In the genomic region with DNA sequence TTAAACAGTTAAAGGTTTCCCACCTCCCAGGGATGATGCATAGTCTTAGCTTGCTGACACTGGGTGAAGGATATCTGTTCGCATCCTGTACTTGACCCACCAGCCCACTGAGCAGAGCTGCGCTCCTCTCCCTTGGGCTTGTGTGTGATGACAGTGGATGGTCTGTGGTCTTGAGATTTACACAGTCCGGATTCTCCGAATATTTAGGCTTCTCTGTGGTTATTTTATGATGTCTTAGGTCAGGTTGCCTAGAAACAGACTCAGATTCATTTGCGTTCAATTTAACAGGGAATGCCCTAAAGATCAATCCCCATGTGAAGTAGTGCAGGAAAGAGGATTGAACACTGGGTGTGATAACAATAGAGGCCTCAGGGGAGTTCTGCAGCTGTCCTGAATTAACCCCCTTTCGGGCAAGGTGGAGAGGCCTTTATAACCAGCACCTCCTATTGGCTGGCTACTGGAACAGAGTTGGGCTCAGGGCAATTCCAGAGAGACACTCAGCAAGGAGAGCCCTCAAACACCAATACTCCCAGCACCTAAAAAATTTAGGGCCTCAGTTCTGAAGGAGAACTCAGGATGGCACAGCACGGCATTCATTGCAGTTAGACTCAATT, we compare ENCODE assay signal across 19 cellular contexts.
DNase-seq lines count a peak whose midpoint lies in the region; ATAC-seq and TF ChIP-seq lines count a peak whose summit lies in the region.
"Had no signal": no experiment of that assay in that cellular context is flagged by ENCODE, and none has a peak within 500 bp of the region (broad histone marks: within the 10 kb centered on the region; RNA-seq: fewer than 3 reads in every experiment).

No MANE protein-coding gene starts in this region.

- H4K20me1 ChIP-seq in BLaER1 treated with 17β-estradiol and CSF1 and Interleukin-3, amounts not matched to agents 10 nM and 100 nM = no peaks in the 10 kb centered on the region
- H4K20me1 ChIP-seq in IMR-90 (ENCODE audit: insufficient read depth, low read length) = no peaks in the 10 kb centered on the region

- TF ChIP-seq CTCF in IMR-90 (conservative IDR thresholded peaks at IDR 0.05; ENCODE audit: low read depth, low read length) = no peak
- peak; percentile 10 for TF ChIP-seq CTCF in choroid plexus epithelial cell (conservative IDR thresholded peaks at IDR 0.05; ENCODE audit: low read depth, low read length)
- TF ChIP-seq CTCF in CD14-positive monocyte (IDR thresholded peaks at IDR 0.05) = no peak

- H3K18ac ChIP-seq in IMR-90 (ENCODE audit: low read depth, low read length) (no peak overlapping the region), mesenchymal stem cell (ENCODE audit: low read depth in 1 of 2, low read length in 2 of 2) (peak overlapping the region; percentile 19 to 50), neuronal stem cell (ENCODE audit: low read length) (no peak overlapping the region)

- BruUV-seq in IMR-90 (replicated peaks; lab: Mats Ljungman, UMichigan) = no TSS peak

- H4K5ac ChIP-seq in IMR-90 (ENCODE audit: low read depth, low read length) = no peak overlapping the region

- no peaks in the 10 kb centered on the region for H3K27me3 ChIP-seq in BLaER1 treated with 17β-estradiol and CSF1 and Interleukin-3, amounts not matched to agents 10 nM and 100 nM
- H3K27me3 ChIP-seq in IMR-90 (ENCODE audit: control insufficient read depth, insufficient read depth, low read length) = no peaks in the 10 kb centered on the region
- H3K27me3 ChIP-seq in mesenchymal stem cell (ENCODE audit: control insufficient read depth in 1 of 2, insufficient read depth in 1 of 2, low read length in 2 of 2) = no peaks in the 10 kb centered on the region
- no peaks in the 10 kb centered on the region for H3K27me3 ChIP-seq in neuronal stem cell (ENCODE audit: control insufficient read depth in 3 of 3, insufficient read depth in 3 of 3, low read depth in 1 of 3, low read length in 3 of 3)
- H3K27me3 ChIP-seq: MG63 had no signal

- H2BK120ac ChIP-seq in IMR-90 (ENCODE audit: low read depth, low read length) (no peak overlapping the region), mesenchymal stem cell (ENCODE audit: low read depth, low read length) (no peak overlapping the region), neuronal stem cell (ENCODE audit: low read depth, low read length) (no peak overlapping the region)

- no peak overlapping the region for H3K4me3 Mint-ChIP-seq in CD14-positive monocyte
- H3K4me3 Mint-ChIP-seq: activated CD4-positive, alpha-beta T cell treated with anti-CD3 and anti-CD28 coated beads, Interleukin-2, amount 10 ng/mL, durations not matched to agents 7 days and 5 days; activated naive CD4-positive, alpha-beta T cell treated with anti-CD3 and anti-CD28 coated beads, Interleukin-2, amount 10 ng/mL, durations not matched to agents 7 days and 5 days had no signal

- TF ChIP-seq POLR2A in IMR-90 (IDR thresholded peaks at IDR 0.05; ENCODE audit: low read depth, low read length) = no peak

- in situ Hi-C loops in IMR-90 (cut with MboI; ENCODE audit: low sequenced_read_pairs) = no loop called here

- no peak overlapping the region for H3K9ac ChIP-seq in BLaER1 treated with 17β-estradiol and CSF1 and Interleukin-3, amounts not matched to agents 10 nM and 100 nM
- no peak overlapping the region for H3K9ac ChIP-seq in IMR-90 (ENCODE audit: low read depth, low read length)
- no peak overlapping the region for H3K9ac ChIP-seq in mesenchymal stem cell (ENCODE audit: low read length)
- H3K9ac ChIP-seq in neuronal stem cell (ENCODE audit: low read depth, low read length, poor library complexity) = no peak overlapping the region
- H3K9ac ChIP-seq: SK-N-SH had no signal

- no peak overlapping the region for H2AK5ac ChIP-seq in IMR-90 (ENCODE audit: low read depth, low read length)
- H2AK5ac ChIP-seq in mesenchymal stem cell (ENCODE audit: low read length, severe bottlenecking) = no peak overlapping the region
- no peak overlapping the region for H2AK5ac ChIP-seq in neuronal stem cell (ENCODE audit: low read depth, low read length)

- H3K56ac ChIP-seq in IMR-90 (ENCODE audit: extremely low read depth, insufficient read depth, low read length) = no peak overlapping the region

- 40% methylated on average over 1 of the region's 7 CpGs; no CpG with 5 or more reads in 1 of the 2 experiments for WGBS in IMR-90 (ENCODE audit: extremely low coverage in 2 of 2, insufficient read length in 1 of 2), 2 experiments
- 26% methylated on average over 7 of the region's 7 CpGs for WGBS in mesenchymal stem cell
- no CpG with 5 or more reads among the region's 7 CpGs for WGBS in neuronal stem cell (ENCODE audit: extremely low coverage in 2 of 2, insufficient read length in 2 of 2, insufficient replicate concordance in 1 of 2), 2 donors

- H3K9me1 ChIP-seq in IMR-90 (ENCODE audit: insufficient read depth, low read length) = no peaks in the 10 kb centered on the region

- POLR2A ChIA-PET in IMR-90 (lab: Charles Lee; ENCODE audit: unreplicated experiment) = no interaction called here

- H2BK15ac ChIP-seq in IMR-90 (ENCODE audit: low read depth, low read length) (no peak overlapping the region), mesenchymal stem cell (ENCODE audit: low read depth, poor library complexity, severe bottlenecking) (no peak overlapping the region), neuronal stem cell (ENCODE audit: low read length) (no peak overlapping the region)

- dilution Hi-C loops in IMR-90 (cut with HindIII; ENCODE audit: low sequenced_read_pairs, unreplicated experiment) = no loop called here

- H3K4ac ChIP-seq in IMR-90 (ENCODE audit: low read depth, low read length) (no peak overlapping the region), mesenchymal stem cell (ENCODE audit: low read depth in 1 of 2, low read length in 2 of 2) (no peak overlapping the region), neuronal stem cell (ENCODE audit: low read length) (no peak overlapping the region)

- H4K8ac ChIP-seq in IMR-90 (ENCODE audit: low read depth in 2 of 2, low read length in 2 of 2) (no peak overlapping the region), mesenchymal stem cell (ENCODE audit: low read length) (no peak overlapping the region), neuronal stem cell (ENCODE audit: low read depth, low read length) (no peak overlapping the region)

- no peak overlapping the region for H3K23ac ChIP-seq in IMR-90 (ENCODE audit: low read depth, low read length)
- no peak overlapping the region for H3K23ac ChIP-seq in mesenchymal stem cell (ENCODE audit: low read length in 2 of 2)
- no peak overlapping the region for H3K23ac ChIP-seq in neuronal stem cell (ENCODE audit: low read depth, low read length, poor library complexity)

- no peak overlapping the region for H2AFZ ChIP-seq in IMR-90 (replicated peaks; ENCODE audit: low read length, poor library complexity)
- H2AFZ ChIP-seq in mesenchymal stem cell (ENCODE audit: low read depth, low read length) = no peak overlapping the region
- H2AFZ ChIP-seq in neuronal stem cell (ENCODE audit: low read length) = no peak overlapping the region

- no peak overlapping the region for H2BK5ac ChIP-seq in IMR-90 (ENCODE audit: low read depth, low read length, poor library complexity, severe bottlenecking)
- no peak overlapping the region for H2BK5ac ChIP-seq in mesenchymal stem cell (ENCODE audit: low read depth, low read length, poor library complexity, severe bottlenecking)
- H2BK5ac ChIP-seq in neuronal stem cell (ENCODE audit: low read length) = no peak overlapping the region

- peaks cover 0 to 27% (median 20%) of the 10 kb centered on the region in 10 experiments; a peak in 14 of 20 replicates for H3K4me1 ChIP-seq in BLaER1 treated with 17β-estradiol and CSF1 and Interleukin-3, amounts not matched to agents 10 nM and 100 nM
- H3K4me1 ChIP-seq in IMR-90 (ENCODE audit: control insufficient read depth, insufficient read depth, low read length) = no peaks in the 10 kb centered on the region
- H3K4me1 ChIP-seq in mesenchymal stem cell (ENCODE audit: control insufficient read depth, insufficient read depth, low read depth, low read length) = peaks cover 9% of the 10 kb centered on the region
- H3K4me1 ChIP-seq in neuronal stem cell (ENCODE audit: control insufficient read depth in 2 of 2, insufficient read depth in 1 of 2, low read depth in 1 of 2, low read length in 2 of 2) = peaks cover 2 to 4% of the 10 kb centered on the region in 2 donors

- H2AK9ac ChIP-seq in IMR-90 (replicated peaks; ENCODE audit: low read depth, low read length, poor library complexity) = no peak overlapping the region

- intact Hi-C loops in IMR-90 (cut with micrococcal nuclease) = no loop called here
- intact Hi-C loops in CD14-positive monocyte (cut with micrococcal nuclease) = no loop called here

- no peaks in the 10 kb centered on the region for H3K4me1 Mint-ChIP-seq in CD14-positive monocyte
- H3K4me1 Mint-ChIP-seq: activated CD4-positive, alpha-beta T cell treated with anti-CD3 and anti-CD28 coated beads, Interleukin-2, amount 10 ng/mL, durations not matched to agents 7 days and 5 days; activated naive CD4-positive, alpha-beta T cell treated with anti-CD3 and anti-CD28 coated beads, Interleukin-2, amount 10 ng/mL, durations not matched to agents 7 days and 5 days had no signal

- peaks cover 0 to 2% (median 0%) of the 10 kb centered on the region in 3 donors for H3K27me3 Mint-ChIP-seq in CD14-positive monocyte (ENCODE audit: low read depth in 3 of 3)
- H3K27me3 Mint-ChIP-seq: activated CD4-positive, alpha-beta T cell treated with anti-CD3 and anti-CD28 coated beads, Interleukin-2, amount 10 ng/mL, durations not matched to agents 7 days and 5 days; activated naive CD4-positive, alpha-beta T cell treated with anti-CD3 and anti-CD28 coated beads, Interleukin-2, amount 10 ng/mL, durations not matched to agents 7 days and 5 days had no signal

- H3K4me3 ChIP-seq in BLaER1 treated with 17β-estradiol and CSF1 and Interleukin-3, amounts not matched to agents 10 nM and 100 nM = no peak overlapping the region
- no peak overlapping the region for H3K4me3 ChIP-seq in IMR-90 (ENCODE audit: insufficient read depth, low read depth, low read length)
- no peak overlapping the region for H3K4me3 ChIP-seq in choroid plexus epithelial cell (ENCODE audit: low read depth, low read length)
- no peak overlapping the region for H3K4me3 ChIP-seq in mesenchymal stem cell (ENCODE audit: insufficient read depth in 1 of 2, low read depth in 1 of 2, low read length in 2 of 2)
- no peak overlapping the region for H3K4me3 ChIP-seq in neuronal stem cell (ENCODE audit: low read length in 2 of 2)
- H3K4me3 ChIP-seq: GM12878, MG63 had no signal

- peaks cover 0 to 14% (median 4%) of the 10 kb centered on the region in 7 donors for H3K9me3 Mint-ChIP-seq in CD14-positive monocyte
- H3K9me3 Mint-ChIP-seq: activated CD4-positive, alpha-beta T cell treated with anti-CD3 and anti-CD28 coated beads, Interleukin-2, amount 10 ng/mL, durations not matched to agents 7 days and 5 days; activated naive CD4-positive, alpha-beta T cell treated with anti-CD3 and anti-CD28 coated beads, Interleukin-2, amount 10 ng/mL, durations not matched to agents 7 days and 5 days had no signal

- H3K9me3 ChIP-seq in BLaER1 treated with 17β-estradiol and CSF1 and Interleukin-3, amounts not matched to agents 10 nM and 100 nM (replicated peaks in 1 of 11) = peaks cover 0 to 5% (median 0%) of the 10 kb centered on the region in 11 experiments; a peak in 1 of 22 replicates
- H3K9me3 ChIP-seq in IMR-90 (ENCODE audit: control insufficient read depth, insufficient read depth, low read length) (no peaks in the 10 kb centered on the region), mesenchymal stem cell (ENCODE audit: control insufficient read depth, low read length) (peaks cover 2% of the 10 kb centered on the region), neuronal stem cell (replicated peaks in 1 of 2; ENCODE audit: control insufficient read depth in 2 of 2, insufficient read depth in 1 of 2, low read depth in 1 of 2, low read length in 2 of 2) (peaks cover 0 to 5% of the 10 kb centered on the region in 2 donors)
- H3K9me3 ChIP-seq: MG63, SK-N-SH had no signal

- H3K36me3 ChIP-seq in BLaER1 treated with 17β-estradiol and CSF1 and Interleukin-3, amounts not matched to agents 10 nM and 100 nM = no peaks in the 10 kb centered on the region
- H3K36me3 ChIP-seq in IMR-90 (ENCODE audit: control insufficient read depth, insufficient read depth, low read length) (no peaks in the 10 kb centered on the region), mesenchymal stem cell (ENCODE audit: control insufficient read depth in 1 of 2, insufficient read depth in 2 of 2, low read depth in 1 of 2, low read length in 2 of 2) (no peaks in the 10 kb centered on the region), neuronal stem cell (replicated peaks in 1 of 2; ENCODE audit: control insufficient read depth in 2 of 2, insufficient read depth in 2 of 2, low read length in 2 of 2) (no peaks in the 10 kb centered on the region)
- H3K36me3 ChIP-seq: MG63 had no signal

- no peaks in the 10 kb centered on the region for H3K36me3 Mint-ChIP-seq in CD14-positive monocyte
- H3K36me3 Mint-ChIP-seq: activated naive CD4-positive, alpha-beta T cell treated with anti-CD3 and anti-CD28 coated beads, Interleukin-2, amount 10 ng/mL, durations not matched to agents 7 days and 5 days had no signal

- peak overlapping the region in 8 of 11 experiments; percentile 34 to 65 (median 56); a peak in 14 of 22 replicates for H3K4me2 ChIP-seq in BLaER1 treated with 17β-estradiol and CSF1 and Interleukin-3, amounts not matched to agents 10 nM and 100 nM
- no peak overlapping the region for H3K4me2 ChIP-seq in IMR-90 (ENCODE audit: low read depth, low read length)
- no peak overlapping the region for H3K4me2 ChIP-seq in mesenchymal stem cell (ENCODE audit: low read length, poor library complexity, severe bottlenecking)
- no peak overlapping the region for H3K4me2 ChIP-seq in neuronal stem cell (ENCODE audit: insufficient read depth, low read length, poor library complexity, severe bottlenecking)
- H3K4me2 ChIP-seq: SK-N-SH had no signal

- H3K14ac ChIP-seq in IMR-90 (replicated peaks; ENCODE audit: low read depth, low read length) = no peak overlapping the region
- no peak overlapping the region for H3K14ac ChIP-seq in mesenchymal stem cell (ENCODE audit: low read length in 2 of 2)
- no peak overlapping the region for H3K14ac ChIP-seq in neuronal stem cell (ENCODE audit: low read length)

- H3K79me1 ChIP-seq in IMR-90 (ENCODE audit: low read depth in 1 of 2, low read length in 2 of 2) (no peaks in the 10 kb centered on the region), mesenchymal stem cell (replicated peaks; ENCODE audit: low read length, poor library complexity, severe bottlenecking) (no peaks in the 10 kb centered on the region), neuronal stem cell (ENCODE audit: low read depth, low read length) (no peaks in the 10 kb centered on the region)

- H3K27ac ChIP-seq in BLaER1 treated with 17β-estradiol and CSF1 and Interleukin-3, amounts not matched to agents 10 nM and 100 nM = no peak overlapping the region
- no peak overlapping the region for H3K27ac ChIP-seq in IMR-90 (ENCODE audit: insufficient read depth, low read length)
- H3K27ac ChIP-seq in mesenchymal stem cell (ENCODE audit: low read length, poor library complexity, severe bottlenecking) = no peak overlapping the region
- H3K27ac ChIP-seq in neuronal stem cell (replicated peaks; ENCODE audit: low read length) = no peak overlapping the region

- TF ChIP-seq RAD21 in IMR-90 (IDR thresholded peaks at IDR 0.05; ENCODE audit: low read length) = no peak

- H2BK12ac ChIP-seq in mesenchymal stem cell (ENCODE audit: low read length in 2 of 2) (peak overlapping the region; percentile 6 to 70), neuronal stem cell (ENCODE audit: low read length) (no peak overlapping the region)

- CTCF ChIA-PET in IMR-90 (lab: Yijun Ruan, JAX) = no interaction called here

- no peak overlapping the region for H3K27ac Mint-ChIP-seq in CD14-positive monocyte
- H3K27ac Mint-ChIP-seq: activated CD4-positive, alpha-beta T cell treated with anti-CD3 and anti-CD28 coated beads, Interleukin-2, amount 10 ng/mL, durations not matched to agents 7 days and 5 days; activated naive CD4-positive, alpha-beta T cell treated with anti-CD3 and anti-CD28 coated beads, Interleukin-2, amount 10 ng/mL, durations not matched to agents 7 days and 5 days had no signal

- no peak overlapping the region for H2BK20ac ChIP-seq in IMR-90 (ENCODE audit: low read depth, low read length)

- no peak overlapping the region for H4K91ac ChIP-seq in IMR-90 (ENCODE audit: insufficient read depth, low read depth, low read length)
- no peak overlapping the region for H4K91ac ChIP-seq in mesenchymal stem cell (ENCODE audit: low read length)
- no peak overlapping the region for H4K91ac ChIP-seq in neuronal stem cell (ENCODE audit: low read depth, low read length, poor library complexity)

- ATAC-seq in IMR-90 (ENCODE audit: low read depth) (peak; percentile 29; the same call in 1 of the 2 replicates), GM18519 (IDR thresholded peaks at IDR 0.05; ENCODE audit: low FRiP score, unreplicated experiment) (no peak)
- ATAC-seq: GM12878, left cardiac atrium, sciatic nerve had no signal

- DNase-seq in IMR-90 (peak; percentile 41), choroid plexus epithelial cell (ENCODE audit: low read depth) (peak; percentile 89), mesenchymal stem cell (peak; percentile 97), neuronal stem cell (ENCODE audit: low spot score) (no peak), RKO (ENCODE audit: low spot score) (no peak), CD14-positive monocyte (ENCODE audit: low spot score) (no peak)
- DNase-seq: activated CD4-positive, alpha-beta T cell treated with anti-CD3 and anti-CD28 coated beads, Interleukin-2, amount 10 ng/mL, durations not matched to agents 7 days and 5 days; activated naive CD4-positive, alpha-beta T cell treated with anti-CD3 and anti-CD28 coated beads, Interleukin-2, amount 10 ng/mL, durations not matched to agents 7 days and 5 days; head of caudate nucleus; left cardiac atrium; MG63; NCI-H2081 treated with DMSO at 0.1 percent for 48 hours; NCI-H524 treated with DMSO at 0.1 percent for 48 hours; SK-N-SH; stimulated activated CD4-positive, alpha-beta T cell treated with anti-CD3 and anti-CD28 coated beads, Interleukin-2, amount 100 ng/mL, for 24 hours had no signal

Comparison
In these comparisons a context has a peak if more than half of its experiments do, and no peak if none do; other contexts are left out.
1. H3K4me2 ChIP-seq: peak in BLaER1 treated with 17β-estradiol and CSF1 and Interleukin-3, amounts not matched to agents 10 nM and 100 nM (8 of 11); none in IMR-90 (single experiment), mesenchymal stem cell (single experiment) and neuronal stem cell (single experiment).
2. DNase-seq: peak in IMR-90 (single experiment), choroid plexus epithelial cell (single experiment) and mesenchymal stem cell (single experiment); none in neuronal stem cell (single experiment), RKO (single experiment) and CD14-positive monocyte (single experiment).
3. H3K18ac ChIP-seq: peak in mesenchymal stem cell (2 of 2); none in IMR-90 (single experiment) and neuronal stem cell (single experiment).